In genomic region chr5:14351845-14352712, GRCh38 we compare ENCODE assay signal across 8 cellular contexts.
DNase-seq lines count a peak whose midpoint lies in the region; ATAC-seq and TF ChIP-seq lines count a peak whose summit lies in the region.

No MANE protein-coding gene starts in this region.

- TF ChIP-seq CTCF in AG04450 (IDR thresholded peaks at IDR 0.05; ENCODE audit: low read depth, low read length) (peak; percentile 95), VCaP (conservative IDR thresholded peaks at IDR 0.05) (peak; percentile 99), mammary epithelial cell (conservative IDR thresholded peaks at IDR 0.05 in 1 of 2, IDR thresholded peaks at IDR 0.05 in 1 of 2; ENCODE audit: extremely low read depth in 1 of 2, insufficient read depth in 1 of 2, low read depth in 1 of 2, low read length in 2 of 2) (peak; percentile 97 to 98), kidney epithelial cell (IDR thresholded peaks at IDR 0.05; ENCODE audit: insufficient read depth, low read length, poor library complexity, severe bottlenecking) (peak; percentile 99)

- POLR2A ChIA-PET in AG04450 (lab: Yijun Ruan, JAX) = interaction anchor here (0.6 kb wide), 1 partner anchor 16 kb away, joined by 3 read pairs; no protein-coding TSS in a partner anchor

- no peaks in the 10 kb centered on the region for H3K9me3 ChIP-seq in AG04450 (ENCODE audit: control insufficient read depth, insufficient read depth, low read length)
- H3K9me3 ChIP-seq in mammary epithelial cell (replicated peaks; ENCODE audit: insufficient read depth, low read length) = no peaks in the 10 kb centered on the region

- no peaks in the 10 kb centered on the region for H4K20me1 ChIP-seq in mammary epithelial cell (ENCODE audit: insufficient read depth, low read length)

- DNase-seq in AG04450 (ENCODE audit: low read depth, low spot score) (peak; percentile 47), NCI-H2171 (lab: John Stamatoyannopoulos, UW) (peak; percentile 64), mammary epithelial cell (peak; percentile 43), kidney epithelial cell (ENCODE audit: low read depth) (peak; percentile 21)
- DNase-seq in stimulated activated CD4-positive, alpha-beta T cell treated with anti-CD3 and anti-CD28 coated beads, Interleukin-2, amount 100 ng/mL, for 48 hours = peak; percentile 42 to 59

- H3K9ac ChIP-seq in mammary epithelial cell (ENCODE audit: insufficient read depth, low read length) = no peak overlapping the region

- peak; percentile 82 for ATAC-seq in GM18519 (IDR thresholded peaks at IDR 0.05; ENCODE audit: low FRiP score, unreplicated experiment)
- ATAC-seq in HG03039 (IDR thresholded peaks at IDR 0.05; ENCODE audit: unreplicated experiment) = peak; percentile 85

- H3K4me2 ChIP-seq in mammary epithelial cell (ENCODE audit: insufficient read depth, low read depth, low read length) = no peak overlapping the region

- CTCF ChIA-PET in AG04450 (lab: Charles Lee) (interaction anchor here (0.6 to 1.8 kb wide), 20 partner anchors 9 to 362 kb away, joined by 3 to 13 read pairs (median 4); no protein-coding TSS in a partner anchor), mammary epithelial cell (lab: Charles Lee; ENCODE audit: low non-redundant PET) (interaction anchor here (0.6 to 1.2 kb wide), 4 partner anchors 19 to 1654 kb away, joined by 3 to 5 read pairs (median 3); no protein-coding TSS in a partner anchor)

- intact Hi-C loops in mammary epithelial cell (cut with micrococcal nuclease) = loop anchor here (1.0 kb wide), 1 partner anchor 296 kb away; no protein-coding TSS in a partner anchor

- peaks cover 3% of the 10 kb centered on the region for H3K36me3 ChIP-seq in mammary epithelial cell (ENCODE audit: insufficient read depth, low read length)
- no peaks in the 10 kb centered on the region for H3K36me3 ChIP-seq in kidney epithelial cell (ENCODE audit: control insufficient read depth, insufficient read depth, low read length)

- peaks cover 75% of the 10 kb centered on the region for H3K79me2 ChIP-seq in mammary epithelial cell (ENCODE audit: insufficient read depth, low read length)

- dilution Hi-C loops in mammary epithelial cell (cut with HindIII; ENCODE audit: low sequenced_read_pairs) = no loop called here

- H2AFZ ChIP-seq in mammary epithelial cell (ENCODE audit: low read depth, low read length) = no peak overlapping the region

- H3K4me1 ChIP-seq in mammary epithelial cell (ENCODE audit: insufficient read depth, low read length) = peaks cover 12% of the 10 kb centered on the region

- no TSS peak for BruUV-seq in mammary epithelial cell (replicated peaks; lab: Mats Ljungman, UMichigan)

- H3K27ac ChIP-seq in AG04450 (ENCODE audit: low read depth, low read length) (peak overlapping the region; percentile 21), VCaP (no peak overlapping the region), mammary epithelial cell (ENCODE audit: insufficient read depth, low read depth, low read length) (no peak overlapping the region)

- in situ Hi-C loops in mammary epithelial cell (cut with MboI; ENCODE audit: low sequenced_read_pairs in 2 of 2) = loop anchor here in 1 of 2 donors (25.0 kb wide), 1 partner anchor 365 kb away; no protein-coding TSS in a partner anchor

- H3K4me3 ChIP-seq in AG04450 (ENCODE audit: low read depth, low read length) (no peak overlapping the region), mammary epithelial cell (replicated peaks in 1 of 3; ENCODE audit: insufficient read depth in 1 of 3, low read depth in 2 of 3, low read length in 3 of 3) (no peak overlapping the region), kidney epithelial cell (ENCODE audit: low read depth, low read length) (no peak overlapping the region)

- 48% methylated on average over 4 of the region's 7 CpGs for WGBS in mammary epithelial cell (ENCODE audit: low coverage, missing lambda C conversion rate)

- no peaks in the 10 kb centered on the region for H3K27me3 ChIP-seq in AG04450 (ENCODE audit: control insufficient read depth, insufficient read depth, low read length)
- no peaks in the 10 kb centered on the region for H3K27me3 ChIP-seq in mammary epithelial cell (ENCODE audit: insufficient read depth, low read length)
- no peaks in the 10 kb centered on the region for H3K27me3 ChIP-seq in kidney epithelial cell (ENCODE audit: control insufficient read depth, insufficient read depth, low read length)
